In the genomic region with DNA sequence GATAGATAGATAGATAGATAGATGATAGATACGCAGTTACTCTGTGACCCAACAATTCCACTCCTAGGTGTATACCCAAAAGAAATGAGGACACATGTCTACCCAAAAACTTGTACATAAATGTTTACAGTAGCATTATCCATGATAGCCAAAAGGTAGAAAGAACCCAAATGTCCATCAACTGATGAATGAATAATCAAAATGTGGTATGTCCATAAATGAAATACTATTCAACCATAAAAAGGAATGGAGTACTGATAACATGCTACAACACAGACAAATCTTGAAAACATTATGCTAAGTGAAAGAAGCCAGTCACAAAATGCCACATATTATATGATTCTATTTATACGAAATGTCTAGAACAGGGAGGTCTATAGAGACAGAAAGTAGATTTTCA, we compare ENCODE assay signal across 30 cellular contexts. TPM values are rescaled to one million over a fixed set of nuclear protein-coding genes. Genes with fewer than 3 reads are reported as not detected.
DNase-seq lines count a peak whose midpoint lies in the region; ATAC-seq and TF ChIP-seq lines count a peak whose summit lies in the region.
"Had no signal": no experiment of that assay in that cellular context is flagged by ENCODE, and none has a peak within 500 bp of the region (broad histone marks: within the 10 kb centered on the region; RNA-seq: fewer than 3 reads in every experiment).

No MANE protein-coding gene starts in this region.

- no peaks in the 10 kb centered on the region for H3K36me3 Mint-ChIP-seq in naive thymus-derived CD4-positive, alpha-beta T cell
- H3K36me3 Mint-ChIP-seq: CD14-positive monocyte; CD4-positive, CD25-positive, alpha-beta regulatory T cell; CD8-positive, alpha-beta T cell had no signal

- TF ChIP-seq CTCF in SK-N-SH (IDR thresholded peaks at IDR 0.05) (no peak), HEK293 (tag by site-specific recombination; IDR thresholded peaks at IDR 0.05) (no peak)

- H3K4me1 ChIP-seq in SK-N-SH (ENCODE audit: control insufficient read depth in 1 of 2, insufficient read depth in 2 of 2, low read depth in 1 of 2, low read length in 1 of 2), result no peaks in the 10 kb centered on the region
- no peaks in the 10 kb centered on the region for H3K4me1 ChIP-seq in HEK293 (ENCODE audit: control insufficient read depth, insufficient read depth, low read length)
- no peaks in the 10 kb centered on the region for H3K4me1 ChIP-seq in naive thymus-derived CD4-positive, alpha-beta T cell (ENCODE audit: control insufficient read depth in 2 of 2, insufficient read depth in 2 of 2, low read length in 2 of 2)
- H3K4me1 ChIP-seq: A549; BE2C; BLaER1; BLaER1 treated with 17β-estradiol and CSF1 and Interleukin-3, amounts not matched to agents 10 nM and 100 nM had no signal

- H3K27ac Mint-ChIP-seq in naive thymus-derived CD4-positive, alpha-beta T cell, result no peak overlapping the region
- H3K27ac Mint-ChIP-seq: B cell; CD14-positive monocyte; CD4-positive, alpha-beta memory T cell; CD4-positive, alpha-beta T cell; CD4-positive, CD25-positive, alpha-beta regulatory T cell; CD8-positive, alpha-beta memory T cell; CD8-positive, alpha-beta T cell had no signal

- POLR2A ChIA-PET in SK-N-SH (lab: Yijun Ruan, JAX), result no interaction called here
- POLR2A ChIA-PET in HEK293 (lab: Yijun Ruan, JAX), result no interaction called here
- POLR2A ChIA-PET in naive thymus-derived CD4-positive, alpha-beta T cell (lab: Charles Lee), result no interaction called here

- H2AFZ ChIP-seq in SK-N-SH (ENCODE audit: low read depth), result no peak overlapping the region

- H3K4me1 Mint-ChIP-seq in naive thymus-derived CD4-positive, alpha-beta T cell, result no peaks in the 10 kb centered on the region
- H3K4me1 Mint-ChIP-seq: B cell; CD14-positive monocyte; CD4-positive, alpha-beta memory T cell; CD4-positive, CD25-positive, alpha-beta regulatory T cell; CD8-positive, alpha-beta memory T cell had no signal

- H3K27me3 ChIP-seq in SK-N-SH (ENCODE audit: insufficient read depth), result no peaks in the 10 kb centered on the region
- no peaks in the 10 kb centered on the region for H3K27me3 ChIP-seq in naive thymus-derived CD4-positive, alpha-beta T cell (ENCODE audit: control insufficient read depth in 2 of 2, insufficient read depth in 2 of 2, low read length in 2 of 2)
- H3K27me3 ChIP-seq: BE2C; BLaER1; BLaER1 treated with 17β-estradiol and CSF1 and Interleukin-3, amounts not matched to agents 10 nM and 100 nM had no signal

- intact Hi-C loops in naive thymus-derived CD4-positive, alpha-beta T cell (cut with micrococcal nuclease), result no loop called here

- no peak for ATAC-seq in SK-N-SH treated with all-trans-retinoic acid at 6 μM for 48 hours
- no peak for ATAC-seq in naive thymus-derived CD4-positive, alpha-beta T cell
- ATAC-seq: A549; CD8-positive, alpha-beta T cell had no signal

- CTCF ChIA-PET in SK-N-SH (lab: Yijun Ruan, JAX), result no interaction called here
- CTCF ChIA-PET in HEK293 (lab: Yijun Ruan, JAX), result no interaction called here
- CTCF ChIA-PET in naive thymus-derived CD4-positive, alpha-beta T cell (lab: Charles Lee), result no interaction called here

- no peak for TF ChIP-seq RAD21 in SK-N-SH (IDR thresholded peaks at IDR 0.05; ENCODE audit: low read length)

- H3K9me2 ChIP-seq in SK-N-SH, result no peaks in the 10 kb centered on the region

- H3K79me2 ChIP-seq in SK-N-SH (ENCODE audit: insufficient read depth), result no peaks in the 10 kb centered on the region

- H3K9ac ChIP-seq in SK-N-SH, result no peak overlapping the region
- H3K9ac ChIP-seq: BLaER1; BLaER1 treated with 17β-estradiol and CSF1 and Interleukin-3, amounts not matched to agents 10 nM and 100 nM had no signal

- no peak for DNase-seq in SK-N-SH
- DNase-seq in naive thymus-derived CD4-positive, alpha-beta T cell, result no peak
- DNase-seq: 8988T; ACHN; AML-193; BE2C; C1 segment of cervical spinal cord; Calu3; CD4-positive, alpha-beta memory T cell; CD4-positive, alpha-beta T cell; CD4-positive, CD25-positive, alpha-beta regulatory T cell; CD8-positive, alpha-beta memory T cell; CD8-positive, alpha-beta T cell; COR-L47; DMS 273 treated with DMSO at 0.1 percent for 48 hours; DMS153; DMS53; DMS79; DMS79 treated with DMSO at 0.1 percent for 48 hours; DND-41; EL had no signal

- peaks cover 0 to 12% (median 0%) of the 10 kb centered on the region in 5 donors for H3K27me3 Mint-ChIP-seq in naive thymus-derived CD4-positive, alpha-beta T cell
- H3K27me3 Mint-ChIP-seq: CD4-positive, alpha-beta T cell had no signal

- H3K36me3 ChIP-seq in SK-N-SH (replicated peaks in 1 of 2; ENCODE audit: control insufficient read depth in 1 of 2, insufficient read depth in 2 of 2, low read length in 1 of 2) (no peaks in the 10 kb centered on the region), HEK293 (ENCODE audit: control insufficient read depth in 2 of 2, insufficient read depth in 1 of 2, low read length in 2 of 2) (no peaks in the 10 kb centered on the region)
- no peaks in the 10 kb centered on the region for H3K36me3 ChIP-seq in naive thymus-derived CD4-positive, alpha-beta T cell (ENCODE audit: control insufficient read depth in 2 of 3, insufficient read depth in 3 of 3, low read length in 3 of 3)
- H3K36me3 ChIP-seq: BE2C; BLaER1; BLaER1 treated with 17β-estradiol and CSF1 and Interleukin-3, amounts not matched to agents 10 nM and 100 nM had no signal

- no peak for TF ChIP-seq EP300 in SK-N-SH (IDR thresholded peaks at IDR 0.05; ENCODE audit: borderline replicate concordance in 1 of 2, low read depth in 1 of 2, low read length in 1 of 2)

- no peak overlapping the region for H3K27ac ChIP-seq in SK-N-SH (ENCODE audit: low read depth in 2 of 2, low read length in 1 of 2)
- no peak overlapping the region for H3K27ac ChIP-seq in HEK293 (ENCODE audit: extremely low read depth, low read depth, low read length)
- no peak overlapping the region for H3K27ac ChIP-seq in naive thymus-derived CD4-positive, alpha-beta T cell (ENCODE audit: low read depth, low read length)
- H3K27ac ChIP-seq: 22Rv1; A549; BLaER1; BLaER1 treated with 17β-estradiol and CSF1 and Interleukin-3, amounts not matched to agents 10 nM and 100 nM; C4-2B had no signal

- no peaks in the 10 kb centered on the region for H4K20me1 ChIP-seq in SK-N-SH (ENCODE audit: insufficient read depth)
- H4K20me1 ChIP-seq: BLaER1; BLaER1 treated with 17β-estradiol and CSF1 and Interleukin-3, amounts not matched to agents 10 nM and 100 nM had no signal

- H3K9me3 ChIP-seq in SK-N-SH (no peaks in the 10 kb centered on the region), HEK293 (ENCODE audit: control insufficient read depth, insufficient read depth, low read depth, low read length) (no peaks in the 10 kb centered on the region)
- H3K9me3 ChIP-seq in naive thymus-derived CD4-positive, alpha-beta T cell (ENCODE audit: control insufficient read depth in 2 of 3, low read length in 3 of 3), result no peaks in the 10 kb centered on the region
- H3K9me3 ChIP-seq: BE2C had no signal

- H3F3A ChIP-seq in SK-N-SH (replicated peaks; ENCODE audit: insufficient read depth), result no peaks in the 10 kb centered on the region

- H3K9me3 Mint-ChIP-seq in naive thymus-derived CD4-positive, alpha-beta T cell, result peaks cover 0 to 5% (median 0%) of the 10 kb centered on the region in 11 donors
- H3K9me3 Mint-ChIP-seq: CD4-positive, alpha-beta T cell had no signal

- no peak overlapping the region for H3K4me3 Mint-ChIP-seq in naive thymus-derived CD4-positive, alpha-beta T cell
- H3K4me3 Mint-ChIP-seq: B cell; CD14-positive monocyte; CD4-positive, alpha-beta T cell; CD4-positive, CD25-positive, alpha-beta regulatory T cell; CD8-positive, alpha-beta memory T cell; CD8-positive, alpha-beta T cell had no signal

- WGBS in SK-N-SH (ENCODE audit: low lambda C conversion rate), result 93% methylated on average over 2 of the region's 2 CpGs

- H3K4me2 ChIP-seq in SK-N-SH, result no peak overlapping the region
- H3K4me2 ChIP-seq: A549; BLaER1; BLaER1 treated with 17β-estradiol and CSF1 and Interleukin-3, amounts not matched to agents 10 nM and 100 nM had no signal

- H3K4me3 ChIP-seq in SK-N-SH (ENCODE audit: low read depth in 2 of 2, low read length in 1 of 2), result no peak overlapping the region
- no peak overlapping the region for H3K4me3 ChIP-seq in HEK293 (ENCODE audit: low read depth, low read length)
- no peak overlapping the region for H3K4me3 ChIP-seq in naive thymus-derived CD4-positive, alpha-beta T cell (ENCODE audit: low read length)
- H3K4me3 ChIP-seq: A549; BLaER1; BLaER1 treated with 17β-estradiol and CSF1 and Interleukin-3, amounts not matched to agents 10 nM and 100 nM had no signal

TF ChIP-seq in SK-N-SH treated with all-trans-retinoic acid at 6 μM for 48 hours, 23 proteins besides CTCF, POLR2A, EP300 and RAD21 (continues in another document):
- TF ChIP-seq ZNF8 (CRISPR knock-in tag; IDR thresholded peaks at IDR 0.05) (peak; percentile 89), GLIS3 (CRISPR knock-in tag; IDR thresholded peaks at IDR 0.05) (no peak), TOX (CRISPR knock-in tag; IDR thresholded peaks at IDR 0.05; ENCODE audit: borderline replicate concordance) (no peak)

TF ChIP-seq in SK-N-SH, 30 proteins besides CTCF, POLR2A, EP300 and RAD21 (continues in another document):
- no peak for TF ChIP-seq RCOR1 (IDR thresholded peaks at IDR 0.05; ENCODE audit: low read length)
- TF ChIP-seq GABPA (IDR thresholded peaks at IDR 0.05; ENCODE audit: low read depth), result no peak

TF ChIP-seq in HEK293, 187 proteins besides CTCF, POLR2A, EP300 and RAD21 (continues in another document):
- TF ChIP-seq ZFP3 (tag by site-specific recombination; IDR thresholded peaks at IDR 0.05; ENCODE audit: low read depth), result no peak
- peak; percentile 48; the same call in 1 of the 2 replicates for TF ChIP-seq ZNF140 (tag by site-specific recombination; IDR thresholded peaks at IDR 0.05)
- no peak for TF ChIP-seq ZNF169 (tag by site-specific recombination; IDR thresholded peaks at IDR 0.05)
- no peak for TF ChIP-seq ZNF202 (tag by site-specific recombination; IDR thresholded peaks at IDR 0.05; ENCODE audit: borderline replicate concordance)
- no peak for TF ChIP-seq ZNF623 (tag by site-specific recombination; IDR thresholded peaks at IDR 0.05)

RNA-seq across cellular contexts. Expression of a gene that starts 36.1 kb away (rescaled TPM):
- 13.7 and 15.3 TPM in 2 replicates for polyA plus RNA-seq in SK-N-SH (2012; rRNA removed)
- polyA plus RNA-seq in SK-N-SH (2012; cell fraction: cytosol; rRNA removed), result 8.7 and 10.2 TPM in 2 replicates
- 25.5 and 41.7 TPM in 2 replicates for polyA plus RNA-seq in SK-N-SH (2012; cell fraction: nucleus; rRNA removed)
- 10 to 100 TPM in 1 of 5 experiments, 1 to 10 TPM in 4; 1.6 to 12.6 (median 7.4) TPM for total RNA-seq in naive thymus-derived CD4-positive, alpha-beta T cell
- 1 to 10 TPM; 4.2 to 5.2 TPM for polyA plus RNA-seq in naive thymus-derived CD4-positive, alpha-beta T cell
- polyA plus RNA-seq: CD14-positive monocyte had no signal

RNA-seq across cellular contexts. Expression of a gene that starts 47.1 kb away (rescaled TPM):
- 2.9 and 3.7 TPM in 2 replicates for polyA plus RNA-seq in SK-N-SH (2012; rRNA removed)
- 4.7 and 5.1 TPM in 2 replicates for polyA plus RNA-seq in SK-N-SH (2012; cell fraction: cytosol; rRNA removed)
- 1.2 and 1.7 TPM in 2 replicates for polyA plus RNA-seq in SK-N-SH (2012; cell fraction: nucleus; rRNA removed)
- 1 to 10 TPM in 1 of 5 experiments, under 1 TPM in 4; 0.60 to 1.3 (median 0.94) TPM for total RNA-seq in naive thymus-derived CD4-positive, alpha-beta T cell
- polyA plus RNA-seq in naive thymus-derived CD4-positive, alpha-beta T cell, result 1 to 10 TPM; 4.2 TPM
- total RNA-seq: CD8-positive, alpha-beta T cell had no signal

RNA-seq across cellular contexts. Expression of a gene that starts 53.9 kb away (rescaled TPM):
- 13.6 and 16.3 TPM in 2 replicates for polyA plus RNA-seq in SK-N-SH (2012; rRNA removed)
- polyA plus RNA-seq in SK-N-SH (2012; cell fraction: cytosol; rRNA removed), result 10.4 and 11.8 TPM in 2 replicates
- 10.6 and 13.9 TPM in 2 replicates for polyA plus RNA-seq in SK-N-SH (2012; cell fraction: nucleus; rRNA removed)
- 10 to 100 TPM; 15.3 to 28.2 (median 22.1) TPM for total RNA-seq in naive thymus-derived CD4-positive, alpha-beta T cell
- 10 to 100 TPM in 1 of 2 donors, 1 to 10 TPM in 1; 8.4 to 15.6 TPM for polyA plus RNA-seq in naive thymus-derived CD4-positive, alpha-beta T cell
